ENCODE assay signal across 2 cellular contexts in the genomic region with DNA sequence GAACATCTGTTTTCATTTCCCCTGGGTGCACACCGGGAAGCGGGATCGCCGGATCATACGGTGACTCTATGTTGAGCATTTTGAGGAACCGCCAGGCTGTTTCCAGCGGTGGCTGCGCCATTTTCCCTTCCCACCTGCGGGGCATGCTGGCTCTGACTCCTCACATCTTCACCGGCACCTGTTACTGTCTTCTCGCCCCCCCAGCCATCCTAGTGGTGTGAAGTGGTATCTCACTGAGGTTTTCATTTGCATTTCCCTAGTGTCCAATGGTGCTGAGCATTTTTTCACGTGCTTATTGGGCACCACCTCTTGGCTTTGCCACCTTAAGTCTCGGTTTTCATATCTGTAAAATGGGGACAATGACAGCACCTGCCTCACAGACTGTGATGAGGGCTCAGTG.
TF ChIP-seq lines count a peak whose summit lies in the region.

No MANE protein-coding gene starts in this region.

TF ChIP-seq in H1, 55 proteins besides CTCF, POLR2A, EP300 and RAD21 (continued from another document):
- TF ChIP-seq CHD2 (IDR thresholded peaks at IDR 0.05; ENCODE audit: low read length) (0 out of 2 replicates have a peak, but pooled peaks have one; percentile 28), SRF (IDR thresholded peaks at IDR 0.05; ENCODE audit: low read depth, low read length) (no peak), TCF12 (IDR thresholded peaks at IDR 0.05; ENCODE audit: low read depth, low read length) (0 out of 2 replicates have a peak, but pooled peaks have one; percentile 40)
- TF ChIP-seq, protein P1, sequence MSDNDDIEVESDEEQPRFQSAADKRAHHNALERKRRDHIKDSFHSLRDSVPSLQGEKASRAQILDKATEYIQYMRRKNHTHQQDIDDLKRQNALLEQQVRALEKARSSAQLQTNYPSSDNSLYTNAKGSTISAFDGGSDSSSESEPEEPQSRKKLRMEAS (IDR thresholded peaks at IDR 0.05) = peak; percentile 28; the same call in 1 of the 2 replicates

TF ChIP-seq in HEK293T, 16 proteins besides CTCF, POLR2A, EP300 and RAD21 (continued from another document):
- no peak for TF ChIP-seq ARNT (IDR thresholded peaks at IDR 0.05)
- TF ChIP-seq ZNF384 (IDR thresholded peaks at IDR 0.05) = no peak
- TF ChIP-seq FOXA1 (IDR thresholded peaks at IDR 0.05) = no peak
- TF ChIP-seq LEF1 (IDR thresholded peaks at IDR 0.05; ENCODE audit: borderline replicate concordance) = no peak
- TF ChIP-seq FOXK2 (IDR thresholded peaks at IDR 0.05) = no peak
- TF ChIP-seq HDGF (IDR thresholded peaks at IDR 0.05; ENCODE audit: borderline replicate concordance) = no peak
- TF ChIP-seq, protein P2, sequence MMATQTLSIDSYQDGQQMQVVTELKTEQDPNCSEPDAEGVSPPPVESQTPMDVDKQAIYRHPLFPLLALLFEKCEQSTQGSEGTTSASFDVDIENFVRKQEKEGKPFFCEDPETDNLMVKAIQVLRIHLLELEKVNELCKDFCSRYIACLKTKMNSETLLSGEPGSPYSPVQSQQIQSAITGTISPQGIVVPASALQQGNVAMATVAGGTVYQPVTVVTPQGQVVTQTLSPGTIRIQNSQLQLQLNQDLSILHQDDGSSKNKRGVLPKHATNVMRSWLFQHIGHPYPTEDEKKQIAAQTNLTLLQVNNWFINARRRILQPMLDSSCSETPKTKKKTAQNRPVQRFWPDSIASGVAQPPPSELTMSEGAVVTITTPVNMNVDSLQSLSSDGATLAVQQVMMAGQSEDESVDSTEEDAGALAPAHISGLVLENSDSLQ (IDR thresholded peaks at IDR 0.05) = no peak
- TF ChIP-seq FOXM1 (IDR thresholded peaks at IDR 0.05; ENCODE audit: borderline replicate concordance) = no peak
- TF ChIP-seq ELF4 (IDR thresholded peaks at IDR 0.05) = no peak
- no peak for TF ChIP-seq TARDBP (IDR thresholded peaks at IDR 0.05)
- no peak for TF ChIP-seq L3MBTL2 (conservative IDR thresholded peaks at IDR 0.05)
